In genomic region chr2:151437630-151438029, GRCh38 we compare ENCODE assay signal across 9 cellular contexts. TPM values are rescaled to one million over a fixed set of nuclear protein-coding genes. Genes with fewer than 3 reads are reported as not detected.
DNase-seq lines count a peak whose midpoint lies in the region; ATAC-seq, FAIRE-seq and TF ChIP-seq lines count a peak whose summit lies in the region.
"Had no signal": no experiment of that assay in that cellular context is flagged by ENCODE, and none has a peak within 500 bp of the region (broad histone marks: within the 10 kb centered on the region; RNA-seq: fewer than 3 reads in every experiment).

No MANE protein-coding gene starts in this region.

- H4K8ac ChIP-seq in IMR-90 (ENCODE audit: low read depth in 2 of 2, low read length in 2 of 2), result no peak overlapping the region

- TF ChIP-seq RAD21 in IMR-90 (IDR thresholded peaks at IDR 0.05; ENCODE audit: low read length) (0 out of 2 replicates have a peak, but pooled peaks have one; percentile 18), GM12878 (IDR thresholded peaks at IDR 0.05; ENCODE audit: insufficient read depth, low read depth, low read length) (peak; percentile 16; the same call in 1 of the 2 replicates)

- H3K9me3 ChIP-seq in IMR-90 (ENCODE audit: control insufficient read depth, insufficient read depth, low read length) (no peaks in the 10 kb centered on the region), GM12878 (replicated peaks; ENCODE audit: control insufficient read depth, insufficient read depth, low read length) (no peaks in the 10 kb centered on the region), suprapubic skin (no peaks in the 10 kb centered on the region)
- H3K9me3 ChIP-seq: BLaER1 treated with 17β-estradiol and CSF1 and Interleukin-3, amounts not matched to agents 10 nM and 100 nM had no signal

- no peak overlapping the region for H2BK15ac ChIP-seq in IMR-90 (ENCODE audit: low read depth, low read length)

- H3K23ac ChIP-seq in IMR-90 (ENCODE audit: low read depth, low read length), result no peak overlapping the region

- SMC1A ChIA-PET in GM12878 (lab: Charles Lee; ENCODE audit: uncharacterized antibody, unreplicated experiment), result no interaction called here

- dilution Hi-C loops in IMR-90 (cut with HindIII; ENCODE audit: low sequenced_read_pairs, unreplicated experiment), result no loop called here

- no peak overlapping the region for H2AK9ac ChIP-seq in IMR-90 (replicated peaks; ENCODE audit: low read depth, low read length, poor library complexity)

- no peaks in the 10 kb centered on the region for H3K9me1 ChIP-seq in IMR-90 (ENCODE audit: insufficient read depth, low read length)

- no peak overlapping the region; the same call in 1 of the 2 replicates for H2AK5ac ChIP-seq in IMR-90 (ENCODE audit: low read depth, low read length)

- no peak overlapping the region for H3K27ac ChIP-seq in IMR-90 (ENCODE audit: insufficient read depth, low read length)
- no peak overlapping the region for H3K27ac ChIP-seq in GM12878 (ENCODE audit: control insufficient read depth, insufficient read depth)
- H3K27ac ChIP-seq in suprapubic skin, result no peak overlapping the region
- H3K27ac ChIP-seq: BLaER1 treated with 17β-estradiol and CSF1 and Interleukin-3, amounts not matched to agents 10 nM and 100 nM had no signal

- CTCF ChIA-PET in IMR-90 (lab: Yijun Ruan, JAX), result interaction anchor here (0.9 to 1.1 kb wide), 2 partner anchors 20 to 199 kb away, joined by 3 to 4 read pairs; no protein-coding TSS in a partner anchor
- CTCF ChIA-PET in GM12878 (lab: Yijun Ruan, JAX), result interaction anchor here (0.6 to 3.3 kb wide), 21 partner anchors 8 to 199 kb away, joined by 3 to 21 read pairs (median 3); partner anchors contain the start of gene RIF1

- peaks cover 2% of the 10 kb centered on the region for H3K4me1 Mint-ChIP-seq in memory B cell

- H2AFZ ChIP-seq in IMR-90 (replicated peaks; ENCODE audit: low read length, poor library complexity) (no peak overlapping the region), GM12878 (ENCODE audit: control insufficient read depth, low read depth, low read length) (no peak overlapping the region)

- FAIRE-seq in GM12878 (lab: Jason Lieb, UNC), result peak; percentile 44

- no peak overlapping the region for H3K4me3 ChIP-seq in IMR-90 (ENCODE audit: insufficient read depth, low read depth, low read length)
- no peak overlapping the region for H3K4me3 ChIP-seq in GM12878
- H3K4me3 ChIP-seq in suprapubic skin, result no peak overlapping the region
- H3K4me3 ChIP-seq: BLaER1 treated with 17β-estradiol and CSF1 and Interleukin-3, amounts not matched to agents 10 nM and 100 nM had no signal

- no peaks in the 10 kb centered on the region for H3K27me3 Mint-ChIP-seq in memory B cell

- H3K4me2 ChIP-seq in IMR-90 (ENCODE audit: low read depth, low read length) (no peak overlapping the region), GM12878 (ENCODE audit: control insufficient read depth, insufficient read depth) (no peak overlapping the region)
- H3K4me2 ChIP-seq: BLaER1 treated with 17β-estradiol and CSF1 and Interleukin-3, amounts not matched to agents 10 nM and 100 nM had no signal

- peaks cover 30% of the 10 kb centered on the region for H3K36me3 ChIP-seq in IMR-90 (ENCODE audit: control insufficient read depth, insufficient read depth, low read length)
- H3K36me3 ChIP-seq in GM12878 (ENCODE audit: control insufficient read depth in 2 of 2, insufficient read depth in 2 of 2, low read length in 1 of 2), result peaks cover 0 to 35% of the 10 kb centered on the region in 2 experiments; a peak in 2 of 4 replicates
- peaks cover 68% of the 10 kb centered on the region for H3K36me3 ChIP-seq in suprapubic skin

- ATAC-seq in IMR-90 (ENCODE audit: low read depth), result peak; percentile 70; the same call in 1 of the 2 replicates
- peak; percentile 74 for ATAC-seq in GM12878
- ATAC-seq in memory B cell (ENCODE audit: low read depth), result peak; percentile 48
- ATAC-seq in HG03442 (IDR thresholded peaks at IDR 0.05; ENCODE audit: unreplicated experiment), result no peak

- H3K9ac ChIP-seq in IMR-90 (ENCODE audit: low read depth, low read length), result no peak overlapping the region
- H3K9ac ChIP-seq in GM12878 (ENCODE audit: control insufficient read depth, insufficient read depth, low read length), result no peak overlapping the region
- H3K9ac ChIP-seq: BLaER1 treated with 17β-estradiol and CSF1 and Interleukin-3, amounts not matched to agents 10 nM and 100 nM had no signal

- POLR2A ChIA-PET in IMR-90 (lab: Charles Lee; ENCODE audit: unreplicated experiment) (no interaction called here), GM12878 (lab: Charles Lee) (interaction anchor here (0.9 kb wide), 1 partner anchor 391 kb away, joined by 3 read pairs; the partner anchor contains the start of gene ARL5A)

- BruUV-seq in IMR-90 (replicated peaks; lab: Mats Ljungman, UMichigan), result no TSS peak
- no TSS peak for BruUV-seq in GM12878 (replicated peaks; lab: Mats Ljungman, UMichigan)

- no peak overlapping the region for H4K91ac ChIP-seq in IMR-90 (ENCODE audit: insufficient read depth, low read depth, low read length)

- H3K56ac ChIP-seq in IMR-90 (ENCODE audit: extremely low read depth, insufficient read depth, low read length), result no peak overlapping the region

- no peak overlapping the region for H2BK20ac ChIP-seq in IMR-90 (ENCODE audit: low read depth, low read length)

- H3K18ac ChIP-seq in IMR-90 (ENCODE audit: low read depth, low read length), result no peak overlapping the region

- H4K20me1 ChIP-seq in IMR-90 (ENCODE audit: insufficient read depth, low read length) (no peaks in the 10 kb centered on the region), GM12878 (ENCODE audit: control insufficient read depth, insufficient read depth) (no peaks in the 10 kb centered on the region)

- H2BK5ac ChIP-seq in IMR-90 (ENCODE audit: low read depth, low read length, poor library complexity, severe bottlenecking), result no peak overlapping the region

- H3K9me3 Mint-ChIP-seq in memory B cell, result no peaks in the 10 kb centered on the region

- H3K4me3 Mint-ChIP-seq in memory B cell, result no peak overlapping the region

- intact Hi-C loops in IMR-90 (cut with micrococcal nuclease) (loop anchor here (1.0 kb wide), 1 partner anchor 175 kb away; no protein-coding TSS in a partner anchor), GM12878 (cut with micrococcal nuclease; ENCODE audit: unreplicated experiment) (loop anchor here (5.0 kb wide), 1 partner anchor 150 kb away; the partner anchor contains the start of gene NMI)

- H3K27ac Mint-ChIP-seq in memory B cell, result peak overlapping the region; percentile 78

- H3K79me1 ChIP-seq in IMR-90 (ENCODE audit: low read depth in 1 of 2, low read length in 2 of 2), result peaks cover 10 to 11% of the 10 kb centered on the region in 2 experiments

- H3K14ac ChIP-seq in IMR-90 (replicated peaks; ENCODE audit: low read depth, low read length), result no peak overlapping the region

- no peaks in the 10 kb centered on the region for H3K79me2 ChIP-seq in GM12878 (ENCODE audit: control insufficient read depth, insufficient read depth, low read length)

- H2BK120ac ChIP-seq in IMR-90 (ENCODE audit: low read depth, low read length), result no peak overlapping the region

- no peak for TF ChIP-seq EP300 in GM12878 (IDR thresholded peaks at IDR 0.05; ENCODE audit: borderline replicate concordance in 1 of 2, control insufficient read depth in 1 of 2, low read depth in 2 of 2, low read length in 2 of 2)
- TF ChIP-seq EP300 in suprapubic skin (IDR thresholded peaks at IDR 0.05), result no peak

- DNase-seq in NCI-H1092 treated with DMSO at 0.1 percent for 48 hours (lab: John Stamatoyannopoulos, UW) (peak; percentile 8), NCI-H1092 (lab: John Stamatoyannopoulos, UW) (no peak), IMR-90 (peak; percentile 18), GM12878 (ENCODE audit: low read depth, low spot score) (no peak), memory B cell (ENCODE audit: low spot score in 2 of 2) (peak; percentile 10 to 21), suprapubic skin (ENCODE audit: low spot score in 2 of 2) (no peak)
- DNase-seq in effector CD8-positive, alpha-beta T cell (lab: John Stamatoyannopoulos, UW), result no peak

- no CpG with 5 or more reads among the region's 3 CpGs for WGBS in IMR-90 (ENCODE audit: extremely low coverage in 2 of 2, insufficient read length in 1 of 2), 2 experiments
- 14% methylated on average over 3 of the region's 3 CpGs for WGBS in GM12878 (ENCODE audit: insufficient coverage, insufficient replicate concordance, low lambda C conversion rate, missing lambda C conversion rate)
- WGBS in suprapubic skin, result 44% methylated on average over 3 of the region's 3 CpGs

- no peak overlapping the region for H3K4ac ChIP-seq in IMR-90 (ENCODE audit: low read depth, low read length)

- H3K4me1 ChIP-seq in IMR-90 (ENCODE audit: control insufficient read depth, insufficient read depth, low read length), result no peaks in the 10 kb centered on the region
- no peaks in the 10 kb centered on the region for H3K4me1 ChIP-seq in GM12878 (ENCODE audit: control insufficient read depth, insufficient read depth, low read length)
- no peaks in the 10 kb centered on the region for H3K4me1 ChIP-seq in suprapubic skin
- H3K4me1 ChIP-seq: BLaER1 treated with 17β-estradiol and CSF1 and Interleukin-3, amounts not matched to agents 10 nM and 100 nM had no signal

- RAD21 ChIA-PET in GM12878 (lab: Charles Lee; ENCODE audit: unreplicated experiment), result no interaction called here

- TF ChIP-seq POLR2A in IMR-90 (IDR thresholded peaks at IDR 0.05; ENCODE audit: low read depth, low read length) (no peak), GM12878 (IDR thresholded peaks at IDR 0.05; ENCODE audit: low read depth, low read length) (no peak), suprapubic skin (IDR thresholded peaks at IDR 0.05) (no peak)

- H3K27me3 ChIP-seq in IMR-90 (ENCODE audit: control insufficient read depth, insufficient read depth, low read length), result no peaks in the 10 kb centered on the region
- no peaks in the 10 kb centered on the region for H3K27me3 ChIP-seq in GM12878 (replicated peaks in 1 of 2; ENCODE audit: control insufficient read depth in 2 of 2, insufficient read depth in 2 of 2, low read length in 1 of 2)
- H3K27me3 ChIP-seq in suprapubic skin, result no peaks in the 10 kb centered on the region
- H3K27me3 ChIP-seq: BLaER1 treated with 17β-estradiol and CSF1 and Interleukin-3, amounts not matched to agents 10 nM and 100 nM had no signal

- in situ Hi-C loops in IMR-90 (cut with MboI; ENCODE audit: low sequenced_read_pairs), result loop anchor here (25.0 kb wide), 1 partner anchor 1850 kb away; the partner anchor contains the start of gene MMADHC
- in situ Hi-C loops in GM12878 (cut with MboI), result no loop called here

- H4K5ac ChIP-seq in IMR-90 (ENCODE audit: low read depth, low read length), result no peak overlapping the region

- TF ChIP-seq CTCF in IMR-90 (conservative IDR thresholded peaks at IDR 0.05; ENCODE audit: low read depth, low read length), result peak; percentile 50
- TF ChIP-seq CTCF in GM12878 (IDR thresholded peaks at IDR 0.05 in 2 of 3, conservative IDR thresholded peaks at IDR 0.05 in 1 of 3; ENCODE audit: control insufficient read depth in 2 of 3, extremely low read depth in 1 of 3, insufficient read depth in 1 of 3, low read depth in 3 of 3, low read length in 3 of 3), result peak in 2 of 3 experiments; percentile 16 to 43; a peak in 4 of 6 replicates
- TF ChIP-seq CTCF in suprapubic skin (IDR thresholded peaks at IDR 0.05), result peak in 1 of 2 donors; percentile 47

- peaks cover 17% of the 10 kb centered on the region for H3K36me3 Mint-ChIP-seq in memory B cell

RNA-seq across cellular contexts. Expression of gene RIF1, which starts 27.9 kb away (rescaled TPM):
- 43.9 and 53.6 TPM in 2 replicates for total RNA-seq in IMR-90 (2012; rRNA removed)
- 3.1 and 4.3 TPM in 2 replicates for polyA plus RNA-seq in IMR-90 (2012; rRNA removed)
- 0.33 and 0.48 TPM in 2 replicates for polyA plus RNA-seq in IMR-90 (2012; cell fraction: cytosol; rRNA removed)
- 1.1 and 8.0 TPM in 2 replicates for polyA plus RNA-seq in IMR-90 (2012; cell fraction: nucleus; rRNA removed; ENCODE audit: low replicate concordance)
- 193 and 199 TPM in 2 replicates for total RNA-seq in GM12878 (2013; cell fraction: nucleolus; rRNA removed)
- 36.8 and 42.2 TPM in 2 replicates for total RNA-seq in GM12878 (2014; rRNA removed)
- total RNA-seq in GM12878 (2014; rRNA removed; fragmentation: Illumina TruSeq; extraction: Trizol), result 63.2 TPM in 2 replicates
- total RNA-seq in GM12878 (2021), result 44.2 and 50.9 TPM in 2 replicates
- 4.3 TPM for polyA plus RNA-seq in GM12878 (2011; ENCODE audit: low read depth)
- 23.9 and 38.8 TPM in 2 replicates for polyA plus RNA-seq in GM12878 (2011; rRNA removed)
- 7.2 and 9.1 TPM in 2 replicates for polyA plus RNA-seq in GM12878 (2011; cell fraction: cytosol; rRNA removed)
- 24.6 and 26.1 TPM in 2 replicates for polyA plus RNA-seq in GM12878 (2011; cell fraction: nucleus; rRNA removed)
- polyA plus RNA-seq in GM12878 (2012), result 7.5 and 11.5 TPM in 2 replicates
- 32.0 and 40.5 TPM in 2 replicates for polyA plus RNA-seq in GM12878 (2014; fragmentation: Illumina TruSeq; extraction: Trizol)
- 1 to 10 TPM; 6.3 to 9.7 TPM for polyA plus RNA-seq in GM12878 (2014; fragmentation: Nextera tagmentation; extraction: Ambion mirVana)
- polyA plus RNA-seq in GM12878 (2014; rRNA removed), result 11.7 and 11.8 TPM in 2 replicates
- polyA plus RNA-seq in GM12878 (2016; fragmentation: Nextera tagmentation; extraction: Ambion mirVana), result 10 to 100 TPM; 47.7 to 47.8 TPM
- 68.3 and 87.9 TPM in 2 replicates for polyA minus RNA-seq in GM12878 (2011; rRNA and poly(A)+ RNA removed)
- polyA minus RNA-seq in GM12878 (2011; cell fraction: cytosol; rRNA and poly(A)+ RNA removed), result 19.4 and 27.8 TPM in 2 replicates
- polyA minus RNA-seq in GM12878 (2011; cell fraction: nucleus; rRNA and poly(A)+ RNA removed), result 41.8 and 68.4 TPM in 2 replicates
- total RNA-seq in suprapubic skin, result 10 to 100 TPM; 24.8 to 58.8 (median 33.5) TPM

Comparison
In these comparisons a context has a peak if more than half of its experiments do, and no peak if none do; other contexts are left out.
1. DNase-seq: peak in NCI-H1092 treated with DMSO at 0.1 percent for 48 hours (single experiment), IMR-90 (single experiment) and memory B cell (2 of 2); none in NCI-H1092 (single experiment), GM12878 (single experiment), suprapubic skin (0 of 2) and effector CD8-positive, alpha-beta T cell (single experiment).